ENCODE assay signal across 9 cellular contexts in the genomic region with DNA sequence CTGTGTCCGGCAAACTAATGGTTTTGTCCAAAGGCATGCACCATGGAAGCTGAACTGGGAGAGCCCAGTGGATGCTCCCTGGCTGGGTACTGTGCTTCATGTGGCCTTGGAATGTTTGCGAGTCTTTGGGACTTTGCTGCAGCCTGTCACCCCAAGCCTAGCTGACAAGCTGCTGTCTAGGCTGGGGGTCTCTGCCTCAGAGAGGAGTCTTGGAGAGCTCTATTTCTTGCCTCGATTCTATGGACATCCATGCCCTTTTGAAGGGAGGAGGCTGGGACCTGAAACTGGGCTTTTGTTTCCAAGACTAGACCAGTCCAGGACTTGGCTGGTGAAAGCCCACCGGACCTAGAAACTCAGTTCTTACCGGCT. TPM values are rescaled to one million over a fixed set of nuclear protein-coding genes. Genes with fewer than 3 reads are reported as not detected.
A peak's percentile ranks its signal among the peaks of the same experiment; 100 is the strongest.
DNase-seq lines count a peak whose midpoint lies in the region; ATAC-seq and TF ChIP-seq lines count a peak whose summit lies in the region.
"Had no signal": no experiment of that assay in that cellular context is flagged by ENCODE, and none has a peak within 500 bp of the region (broad histone marks: within the 10 kb centered on the region; RNA-seq: fewer than 3 reads in every experiment).

No MANE protein-coding gene starts in this region.

- H2AFZ ChIP-seq in MM.1S (ENCODE audit: low read length): no peak overlapping the region

- H3K9me3 ChIP-seq in CD8-positive, alpha-beta T cell (ENCODE audit: low read length): no peaks in the 10 kb centered on the region
- no peaks in the 10 kb centered on the region for H3K9me3 ChIP-seq in MM.1S (replicated peaks; ENCODE audit: insufficient read depth, low read length)
- H3K9me3 ChIP-seq in duodenal mucosa (ENCODE audit: control insufficient read depth in 1 of 2, low read length in 2 of 2): no peaks in the 10 kb centered on the region

- H3K4me1 Mint-ChIP-seq in CD8-positive, alpha-beta T cell (ENCODE audit: low read depth): peaks cover 50% of the 10 kb centered on the region
- H3K4me1 Mint-ChIP-seq in nephron: peaks cover 35% of the 10 kb centered on the region

- H3K4me1 ChIP-seq in CD8-positive, alpha-beta T cell (ENCODE audit: insufficient read depth, low read length): peaks cover 43% of the 10 kb centered on the region
- peaks cover 28% of the 10 kb centered on the region for H3K4me1 ChIP-seq in MM.1S (ENCODE audit: low read length)
- H3K4me1 ChIP-seq in duodenal mucosa (ENCODE audit: control insufficient read depth in 1 of 2, insufficient read depth in 2 of 2, low read length in 2 of 2): peaks cover 31 to 35% of the 10 kb centered on the region in 2 donors

- no peaks in the 10 kb centered on the region for H3K27me3 Mint-ChIP-seq in CD8-positive, alpha-beta T cell (ENCODE audit: low read depth)
- H3K27me3 Mint-ChIP-seq in nephron (ENCODE audit: low read depth): no peaks in the 10 kb centered on the region

- peaks cover 27% of the 10 kb centered on the region for H4K20me1 ChIP-seq in MM.1S (ENCODE audit: insufficient read depth, low read length)

- POLR2A ChIA-PET in CD8-positive, alpha-beta T cell (lab: Charles Lee): no interaction called here

- no peak for TF ChIP-seq CTCF in CD8-positive, alpha-beta T cell (IDR thresholded peaks at IDR 0.05)
- TF ChIP-seq CTCF in MM.1S (IDR thresholded peaks at IDR 0.05; ENCODE audit: low read length) (no peak), nephron (IDR thresholded peaks at IDR 0.05; ENCODE audit: unreplicated experiment in 3 of 3) (no peak)

- CTCF ChIA-PET in CD8-positive, alpha-beta T cell (lab: Charles Lee): interaction anchor here (1.3 to 2.5 kb wide), 3 partner anchors 9 to 72 kb away, joined by 3 to 21 read pairs (median 7); no protein-coding TSS in a partner anchor

- no peaks in the 10 kb centered on the region for H3K9me2 ChIP-seq in MM.1S (replicated peaks; ENCODE audit: insufficient read depth, low read length)

- H3K36me3 ChIP-seq in CD8-positive, alpha-beta T cell (ENCODE audit: insufficient read depth, low read length): peaks cover 4% of the 10 kb centered on the region
- H3K36me3 ChIP-seq in MM.1S (replicated peaks; ENCODE audit: insufficient read depth, low read length) (peaks cover 3% of the 10 kb centered on the region; the same call in 1 of the 2 replicates), duodenal mucosa (ENCODE audit: control insufficient read depth in 1 of 2, insufficient read depth in 2 of 2, low read length in 2 of 2) (peaks cover 6 to 9% of the 10 kb centered on the region in 2 donors)

- ATAC-seq in CD8-positive, alpha-beta T cell: no peak

- H3K27ac ChIP-seq in CD8-positive, alpha-beta T cell (ENCODE audit: low read depth, low read length): no peak overlapping the region
- H3K27ac ChIP-seq in MM.1S (ENCODE audit: low read length): no peak overlapping the region
- H3K27ac ChIP-seq in duodenal mucosa (ENCODE audit: low read depth, low read length): no peak overlapping the region

- H3K79me2 ChIP-seq in MM.1S (ENCODE audit: low read length): peaks cover 61% of the 10 kb centered on the region

- no peaks in the 10 kb centered on the region for H3K9me3 Mint-ChIP-seq in CD8-positive, alpha-beta T cell
- H3K9me3 Mint-ChIP-seq in nephron: no peaks in the 10 kb centered on the region

- peak overlapping the region; percentile 87 for H3K4me3 Mint-ChIP-seq in CD8-positive, alpha-beta T cell
- peak overlapping the region; percentile 86 to 92 (median 91) for H3K4me3 Mint-ChIP-seq in nephron

- peak in 1 of 7 experiments; percentile 18 for DNase-seq in CD8-positive, alpha-beta T cell
- DNase-seq in MM.1S (no peak), DMS153 (lab: John Stamatoyannopoulos, UW) (no peak), kidney glomerular epithelial cell (lab: John Stamatoyannopoulos, UW) (no peak), CD1c-positive myeloid dendritic cell (ENCODE audit: extremely low spot score) (no peak), NCI-H524 treated with DMSO at 0.1 percent for 48 hours (lab: John Stamatoyannopoulos, UW) (no peak)
- DNase-seq: activated CD4-positive, alpha-beta T cell treated with anti-CD3 and anti-CD28 coated beads, Interleukin-2, amount 50 U/mL, for 48 hours had no signal

- intact Hi-C loops in CD8-positive, alpha-beta T cell (cut with DNase I, micrococcal nuclease): loop anchor here (1.0 to 10.0 kb wide), 11 partner anchors 71 to 1070 kb away; a partner anchor contains a TSS

- peaks cover 30% of the 10 kb centered on the region for H3K36me3 Mint-ChIP-seq in CD8-positive, alpha-beta T cell
- H3K36me3 Mint-ChIP-seq in nephron (ENCODE audit: low read depth): peaks cover 7% of the 10 kb centered on the region

- H3K4me3 ChIP-seq in CD8-positive, alpha-beta T cell (ENCODE audit: low read depth, low read length): peak overlapping the region; percentile 99
- H3K4me3 ChIP-seq in MM.1S (ENCODE audit: low read length) (peak overlapping the region; percentile 94), duodenal mucosa (ENCODE audit: low read depth in 1 of 2, low read length in 2 of 2) (peak overlapping the region; percentile 93 to 96)

- H3K9ac ChIP-seq in MM.1S (ENCODE audit: low read length): peak overlapping the region; percentile 76; the same call in 1 of the 2 replicates
- peak overlapping the region; percentile 69 to 72 for H3K9ac ChIP-seq in duodenal mucosa (ENCODE audit: low read depth in 1 of 2, low read length in 2 of 2)

- peaks cover 14% of the 10 kb centered on the region for H3F3A ChIP-seq in MM.1S (ENCODE audit: insufficient read depth, low read length)

- no peaks in the 10 kb centered on the region for H3K27me3 ChIP-seq in CD8-positive, alpha-beta T cell (ENCODE audit: insufficient read depth, low read length)
- H3K27me3 ChIP-seq in MM.1S (replicated peaks; ENCODE audit: insufficient read depth, low read length): no peaks in the 10 kb centered on the region
- H3K27me3 ChIP-seq in duodenal mucosa (ENCODE audit: control insufficient read depth in 1 of 2, insufficient read depth in 2 of 2, low read length in 2 of 2): no peaks in the 10 kb centered on the region

- peak overlapping the region; percentile 84 for H3K4me2 ChIP-seq in MM.1S (ENCODE audit: low read depth, low read length)

- no peak overlapping the region for H3K27ac Mint-ChIP-seq in CD8-positive, alpha-beta T cell
- H3K27ac Mint-ChIP-seq in nephron: no peak overlapping the region

RNA-seq across cellular contexts. Expression of a gene that starts 1.7 kb away (rescaled TPM):
- 1 to 10 TPM; 8.4 to 9.2 TPM for total RNA-seq in CD8-positive, alpha-beta T cell

RNA-seq across cellular contexts. Expression of a gene that starts 31.4 kb away (rescaled TPM):
- not detected for total RNA-seq in CD8-positive, alpha-beta T cell
